In genomic region chr19:6126335-6126974, GRCh38 we compare ENCODE assay signal across 9 cellular contexts. TPM values are rescaled to one million over a fixed set of nuclear protein-coding genes. Genes with fewer than 3 reads are reported as not detected.
DNase-seq lines count a peak whose midpoint lies in the region; FAIRE-seq and TF ChIP-seq lines count a peak whose summit lies in the region.
"Had no signal": no experiment of that assay in that cellular context is flagged by ENCODE, and none has a peak within 500 bp of the region (broad histone marks: within the 10 kb centered on the region; RNA-seq: fewer than 3 reads in every experiment).

No MANE protein-coding gene starts in this region.

- H3K4me3 ChIP-seq in AG09309 (ENCODE audit: control insufficient read depth, low read depth, low read length) = no peak overlapping the region
- H3K4me3 ChIP-seq in hepatocyte = no peak overlapping the region
- no peak overlapping the region for H3K4me3 ChIP-seq in coronary artery
- H3K4me3 ChIP-seq: thoracic aorta had no signal

- H4K20me1 ChIP-seq in hepatocyte (ENCODE audit: insufficient read depth, poor library complexity, severe bottlenecking) = no peaks in the 10 kb centered on the region

- H3K27ac Mint-ChIP-seq in mesothelial cell of epicardium = no peak overlapping the region

- no peaks in the 10 kb centered on the region for H3K27me3 ChIP-seq in hepatocyte

- no peak for TF ChIP-seq POLR2A in GM12892 (IDR thresholded peaks at IDR 0.05; ENCODE audit: low read depth, low read length)

- no peak overlapping the region for H2AFZ ChIP-seq in hepatocyte

- WGBS in hepatocyte (ENCODE audit: low lambda C conversion rate, missing lambda C conversion rate) = 37% methylated on average over 3 of the region's 3 CpGs

- no peaks in the 10 kb centered on the region for H3K9me3 ChIP-seq in hepatocyte (ENCODE audit: low read depth)
- H3K9me3 ChIP-seq: thoracic aorta had no signal

- no peaks in the 10 kb centered on the region for H3K79me2 ChIP-seq in hepatocyte

- H3K27me3 Mint-ChIP-seq in mesothelial cell of epicardium (ENCODE audit: low read depth) = peaks cover 7% of the 10 kb centered on the region

- FAIRE-seq in GM12892 (lab: Jason Lieb, UNC) = peak; percentile 91

- H3K4me1 Mint-ChIP-seq in mesothelial cell of epicardium = no peaks in the 10 kb centered on the region

- H3K27ac ChIP-seq in hepatocyte (no peak overlapping the region), coronary artery (no peak overlapping the region)
- H3K27ac ChIP-seq: thoracic aorta had no signal

- H3K9me2 ChIP-seq in hepatocyte (replicated peaks; ENCODE audit: insufficient read depth) = no peaks in the 10 kb centered on the region

- no peaks in the 10 kb centered on the region for H3K4me1 ChIP-seq in hepatocyte (ENCODE audit: insufficient read depth)

- peaks cover 15% of the 10 kb centered on the region for H3K9me3 Mint-ChIP-seq in mesothelial cell of epicardium

- H3K36me3 Mint-ChIP-seq in mesothelial cell of epicardium = peaks cover 2% of the 10 kb centered on the region

- H3K4me3 Mint-ChIP-seq in mesothelial cell of epicardium = no peak overlapping the region

- no peak for DNase-seq in AG09309 (ENCODE audit: low read depth)
- no peak for DNase-seq in GM12892 (ENCODE audit: insufficient read length)
- DNase-seq in NCI-H1417 treated with DMSO at 0.1 percent for 48 hours (lab: John Stamatoyannopoulos, UW) = peak; percentile 4
- DNase-seq in SW 1271 (lab: John Stamatoyannopoulos, UW) = peak; percentile 38 to 68
- peak; percentile 50 for DNase-seq in hepatocyte (ENCODE audit: low spot score)
- no peak for DNase-seq in inferior parietal cortex (ENCODE audit: extremely low spot score)
- DNase-seq in mesothelial cell of epicardium (ENCODE audit: low spot score in 2 of 2, unreplicated experiment in 2 of 2) = no peak
- no peak for DNase-seq in coronary artery (ENCODE audit: low spot score)

- no peaks in the 10 kb centered on the region for H3K36me3 ChIP-seq in hepatocyte (replicated peaks; ENCODE audit: insufficient read depth, low read depth)
- H3K36me3 ChIP-seq: thoracic aorta had no signal

- TF ChIP-seq CTCF in AG09309 (IDR thresholded peaks at IDR 0.05; ENCODE audit: control insufficient read depth, insufficient read depth, low read depth, low read length, missing control alignments) (peak; percentile 40), hepatocyte (IDR thresholded peaks at IDR 0.05; ENCODE audit: poor library complexity) (peak; percentile 38), mesothelial cell of epicardium (IDR thresholded peaks at IDR 0.05; ENCODE audit: unreplicated experiment) (no peak), coronary artery (IDR thresholded peaks at IDR 0.05) (no peak)

- no peak overlapping the region for H3K4me2 ChIP-seq in hepatocyte

RNA-seq across cellular contexts. Expression of gene ACSBG2, which starts 9.0 kb away (rescaled TPM):
- not detected for polyA plus RNA-seq in GM12892 (2012; ENCODE audit: missing spikeins)
- total RNA-seq in hepatocyte = not detected in 2 replicates
- polyA plus RNA-seq in hepatocyte = not detected in 2 replicates
- total RNA-seq in mesothelial cell of epicardium = not detected in 3 replicates

RNA-seq across cellular contexts. Expression of gene RFX2, which starts 16.2 kb away (rescaled TPM):
- 1.8 TPM for polyA plus RNA-seq in GM12892 (2012; ENCODE audit: missing spikeins)
- total RNA-seq in hepatocyte = 2.3 and 4.0 TPM in 2 replicates
- polyA plus RNA-seq in hepatocyte = 4.2 and 4.9 TPM in 2 replicates
- 6.5 to 8.4 TPM (median 7.3 TPM) in 3 replicates for total RNA-seq in mesothelial cell of epicardium

Comparison
In these comparisons a context has a peak if more than half of its experiments do, and no peak if none do; other contexts are left out.
1. DNase-seq: peak in NCI-H1417 treated with DMSO at 0.1 percent for 48 hours (single experiment), SW 1271 (2 of 2) and hepatocyte (single experiment); none in AG09309 (single experiment), GM12892 (single experiment), inferior parietal cortex (single experiment), mesothelial cell of epicardium (0 of 2) and coronary artery (single experiment).
2. CTCF ChIP-seq: peak in AG09309 (single experiment) and hepatocyte (single experiment); none in mesothelial cell of epicardium (single experiment) and coronary artery (single experiment).